ENCODE assay signal across 22 cellular contexts in the genomic region with DNA sequence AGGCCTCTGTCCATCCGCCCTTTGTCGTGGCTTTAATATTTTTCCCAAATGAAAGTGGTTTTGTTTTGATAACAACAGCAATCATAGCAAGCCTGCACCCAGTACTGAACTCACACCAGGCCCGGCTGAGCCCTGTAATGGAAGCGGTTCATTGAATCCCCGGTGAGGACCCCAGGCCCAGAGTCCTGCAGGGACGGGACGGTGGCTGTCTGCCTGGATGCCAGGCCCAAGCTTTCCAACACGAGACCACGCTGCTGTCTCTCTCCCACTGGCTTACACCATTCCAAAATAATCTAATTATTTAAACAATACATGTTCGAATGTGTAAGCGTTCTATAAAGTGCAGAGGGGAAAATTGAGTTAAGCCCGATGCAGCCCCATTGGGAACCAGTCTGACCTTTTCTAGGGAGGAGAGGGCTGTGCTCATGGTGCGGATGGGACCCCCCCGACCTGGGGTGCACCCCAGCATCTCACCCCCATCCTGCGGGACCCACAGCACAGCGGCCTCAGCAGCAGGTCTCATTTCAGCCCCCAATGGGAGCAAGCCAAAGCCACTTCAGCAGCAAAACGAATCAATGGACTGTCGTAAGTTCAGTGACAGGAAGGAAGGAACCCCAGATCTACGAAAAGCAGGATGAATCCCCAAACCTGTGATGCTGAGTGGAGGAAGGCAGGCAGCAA.
DNase-seq lines count a peak whose midpoint lies in the region; ATAC-seq and TF ChIP-seq lines count a peak whose summit lies in the region.
"Had no signal": no experiment of that assay in that cellular context is flagged by ENCODE, and none has a peak within 500 bp of the region (broad histone marks: within the 10 kb centered on the region; RNA-seq: fewer than 3 reads in every experiment).

No MANE protein-coding gene starts in this region.

- peak; percentile 8 for DNase-seq in activated CD8-positive, alpha-beta T cell treated with anti-CD3 and anti-CD28 coated beads, Interleukin-2, amount 10 ng/mL, durations not matched to agents 7 days and 5 days
- no peak for DNase-seq in activated CD8-positive, alpha-beta T cell treated with anti-CD3 and anti-CD28 coated beads for 36 hours
- DNase-seq in GM13976 (ENCODE audit: low spot score) (peak; percentile 12), lower leg skin (ENCODE audit: low spot score in 2 of 2) (peak; percentile 9 to 40), posterior vena cava (ENCODE audit: low spot score) (peak; percentile 52), DMS 273 treated with DMSO at 0.1 percent for 48 hours (lab: John Stamatoyannopoulos, UW) (no peak)
- DNase-seq in stimulated activated CD4-positive, alpha-beta T cell treated with anti-CD3 and anti-CD28 coated beads, Interleukin-4, amount 100 ng/mL, for 4 hours = no peak
- DNase-seq: 8988T, ACHN, Calu3, DMS153, DND-41, GM23248, H9, NCI-H1048, NCI-H1417, NCI-H1694 treated with DMSO at 0.1 percent for 48 hours, NCI-H2081, NCI-H2227 treated with DMSO at 0.1 percent for 48 hours, NCI-H526 treated with DMSO at 0.1 percent for 48 hours, RPMI8226, SHP77 had no signal

- WGBS in lower leg skin, 2 donors = 82 to 87% methylated on average over 17 to 19 of the region's 19 CpGs

- POLR2A ChIA-PET in activated CD8-positive, alpha-beta T cell treated with anti-CD3 and anti-CD28 coated beads, Interleukin-2, amount 10 ng/mL, durations not matched to agents 7 days and 5 days (lab: Charles Lee) = no interaction called here
- POLR2A ChIA-PET in activated CD8-positive, alpha-beta T cell treated with anti-CD3 and anti-CD28 coated beads for 36 hours (lab: Charles Lee) = no interaction called here

- no peaks in the 10 kb centered on the region for H3K27me3 Mint-ChIP-seq in activated CD8-positive, alpha-beta T cell treated with anti-CD3 and anti-CD28 coated beads, Interleukin-2, amount 10 ng/mL, durations not matched to agents 7 days and 5 days (ENCODE audit: low read depth)
- H3K27me3 Mint-ChIP-seq in activated CD8-positive, alpha-beta T cell treated with anti-CD3 and anti-CD28 coated beads for 36 hours = peaks cover 3% of the 10 kb centered on the region

- no peak overlapping the region for H3K4me3 Mint-ChIP-seq in activated CD8-positive, alpha-beta T cell treated with anti-CD3 and anti-CD28 coated beads, Interleukin-2, amount 10 ng/mL, durations not matched to agents 7 days and 5 days
- H3K4me3 Mint-ChIP-seq in activated CD8-positive, alpha-beta T cell treated with anti-CD3 and anti-CD28 coated beads for 36 hours = no peak overlapping the region
- H3K4me3 Mint-ChIP-seq: H9 had no signal

- no peaks in the 10 kb centered on the region for H3K36me3 Mint-ChIP-seq in activated CD8-positive, alpha-beta T cell treated with anti-CD3 and anti-CD28 coated beads, Interleukin-2, amount 10 ng/mL, durations not matched to agents 7 days and 5 days (ENCODE audit: low read depth)
- no peaks in the 10 kb centered on the region for H3K36me3 Mint-ChIP-seq in activated CD8-positive, alpha-beta T cell treated with anti-CD3 and anti-CD28 coated beads for 36 hours (ENCODE audit: low read depth)

- no peak overlapping the region for H3K4me3 ChIP-seq in lower leg skin (ENCODE audit: low read depth, poor library complexity, severe bottlenecking)
- H3K4me3 ChIP-seq: GM23248 had no signal

- peaks cover 13% of the 10 kb centered on the region for H3K9me3 Mint-ChIP-seq in activated CD8-positive, alpha-beta T cell treated with anti-CD3 and anti-CD28 coated beads, Interleukin-2, amount 10 ng/mL, durations not matched to agents 7 days and 5 days (ENCODE audit: insufficient read depth)
- H3K9me3 Mint-ChIP-seq in activated CD8-positive, alpha-beta T cell treated with anti-CD3 and anti-CD28 coated beads for 36 hours = peaks cover 14% of the 10 kb centered on the region

- no peak for TF ChIP-seq CTCF in activated CD8-positive, alpha-beta T cell treated with anti-CD3 and anti-CD28 coated beads for 36 hours (IDR thresholded peaks at IDR 0.05)
- no peak for TF ChIP-seq CTCF in GM13976 (IDR thresholded peaks at IDR 0.05; ENCODE audit: borderline replicate concordance, control extremely low read depth, extremely low read depth, insufficient read depth, missing control alignments)
- TF ChIP-seq CTCF in lower leg skin (IDR thresholded peaks at IDR 0.05) = no peak

- no peak for ATAC-seq in activated CD8-positive, alpha-beta T cell treated with anti-CD3 and anti-CD28 coated beads, Interleukin-2, amount 10 ng/mL, durations not matched to agents 7 days and 5 days
- ATAC-seq in activated CD8-positive, alpha-beta T cell treated with anti-CD3 and anti-CD28 coated beads for 36 hours = no peak

- in situ Hi-C loops in GM13976 (cut with MboI; ENCODE audit: low sequenced_read_pairs, unreplicated experiment) = no loop called here

- intact Hi-C loops in activated CD8-positive, alpha-beta T cell treated with anti-CD3 and anti-CD28 coated beads for 36 hours (cut with micrococcal nuclease) = no loop called here
- intact Hi-C loops in lower leg skin (cut with DNase I; ENCODE audit: low total_unique reads) (no loop called here), posterior vena cava (cut with DNase I) (no loop called here)

- no peak overlapping the region for H3K27ac Mint-ChIP-seq in activated CD8-positive, alpha-beta T cell treated with anti-CD3 and anti-CD28 coated beads, Interleukin-2, amount 10 ng/mL, durations not matched to agents 7 days and 5 days
- H3K27ac Mint-ChIP-seq in activated CD8-positive, alpha-beta T cell treated with anti-CD3 and anti-CD28 coated beads for 36 hours = no peak overlapping the region

- TF ChIP-seq POLR2A in lower leg skin (IDR thresholded peaks at IDR 0.05) = no peak

- CTCF ChIA-PET in activated CD8-positive, alpha-beta T cell treated with anti-CD3 and anti-CD28 coated beads, Interleukin-2, amount 10 ng/mL, durations not matched to agents 7 days and 5 days (lab: Charles Lee) = no interaction called here
- CTCF ChIA-PET in activated CD8-positive, alpha-beta T cell treated with anti-CD3 and anti-CD28 coated beads for 36 hours (lab: Charles Lee) = no interaction called here

- no peaks in the 10 kb centered on the region for H3K4me1 Mint-ChIP-seq in activated CD8-positive, alpha-beta T cell treated with anti-CD3 and anti-CD28 coated beads, Interleukin-2, amount 10 ng/mL, durations not matched to agents 7 days and 5 days (ENCODE audit: low read depth)
- no peaks in the 10 kb centered on the region for H3K4me1 Mint-ChIP-seq in activated CD8-positive, alpha-beta T cell treated with anti-CD3 and anti-CD28 coated beads for 36 hours (ENCODE audit: low read depth)

Comparison
In these comparisons a context has a peak if more than half of its experiments do, and no peak if none do; other contexts are left out.
1. DNase-seq: peak in activated CD8-positive, alpha-beta T cell treated with anti-CD3 and anti-CD28 coated beads, Interleukin-2, amount 10 ng/mL, durations not matched to agents 7 days and 5 days (single experiment), GM13976 (single experiment), lower leg skin (2 of 2) and posterior vena cava (single experiment); none in activated CD8-positive, alpha-beta T cell treated with anti-CD3 and anti-CD28 coated beads for 36 hours (single experiment), stimulated activated CD4-positive, alpha-beta T cell treated with anti-CD3 and anti-CD28 coated beads, Interleukin-4, amount 100 ng/mL, for 4 hours (0 of 2) and DMS 273 treated with DMSO at 0.1 percent for 48 hours (single experiment).